In the genomic region with DNA sequence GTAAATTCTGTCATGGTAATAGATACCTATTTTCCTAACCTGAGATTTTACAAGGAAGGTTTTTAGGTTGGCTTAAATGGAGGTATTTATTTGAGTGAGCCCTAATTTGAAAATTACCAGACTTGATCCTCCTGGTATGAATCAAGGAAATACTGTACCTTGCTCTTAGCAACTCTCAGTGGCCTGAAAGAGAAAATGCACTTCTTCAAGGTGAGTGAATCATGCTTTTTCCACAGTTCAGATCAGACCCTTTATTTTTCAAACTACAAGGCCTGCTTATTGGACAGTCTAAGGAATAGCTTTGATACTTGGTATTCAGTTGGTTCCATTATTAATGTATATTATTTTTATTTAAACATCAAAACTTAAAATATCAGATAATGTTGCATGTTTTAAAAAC, we compare ENCODE assay signal across 17 cellular contexts. TPM values are rescaled to one million over a fixed set of nuclear protein-coding genes. Genes with fewer than 3 reads are reported as not detected.
DNase-seq lines count a peak whose midpoint lies in the region; ATAC-seq and TF ChIP-seq lines count a peak whose summit lies in the region.
"Had no signal": no experiment of that assay in that cellular context is flagged by ENCODE, and none has a peak within 500 bp of the region (broad histone marks: within the 10 kb centered on the region; RNA-seq: fewer than 3 reads in every experiment).

No MANE protein-coding gene starts in this region.

- H3K9me3 Mint-ChIP-seq in activated naive CD4-positive, alpha-beta T cell treated with anti-CD3 and anti-CD28 coated beads, Interleukin-2, amount 50 U/mL, for 72 hours = no peaks in the 10 kb centered on the region
- H3K9me3 Mint-ChIP-seq in chondrocyte (ENCODE audit: low read depth) = no peaks in the 10 kb centered on the region
- H3K9me3 Mint-ChIP-seq: CD4-positive, alpha-beta memory T cell; IgD-negative memory B cell had no signal

- no peaks in the 10 kb centered on the region for H3K27me3 ChIP-seq in MM.1S (replicated peaks; ENCODE audit: insufficient read depth, low read length)
- H3K27me3 ChIP-seq in mesendoderm (ENCODE audit: insufficient read depth, low read length, poor library complexity) = no peaks in the 10 kb centered on the region

- H3K4ac ChIP-seq in mesendoderm (ENCODE audit: low read depth, low read length) = no peak overlapping the region

- no peaks in the 10 kb centered on the region for H3K27me3 Mint-ChIP-seq in chondrocyte (ENCODE audit: low read depth)
- H3K27me3 Mint-ChIP-seq: B cell; CD4-positive, alpha-beta memory T cell; IgD-negative memory B cell had no signal

- ATAC-seq in activated naive CD4-positive, alpha-beta T cell treated with anti-CD3 and anti-CD28 coated beads, Interleukin-2, amount 50 U/mL, for 72 hours = peak; percentile 81 to 84
- ATAC-seq: PC-3 had no signal

- H3K4me3 Mint-ChIP-seq in chondrocyte (ENCODE audit: unreplicated experiment) = no peak overlapping the region
- H3K4me3 Mint-ChIP-seq: B cell; CD4-positive, alpha-beta memory T cell; IgD-negative memory B cell had no signal

- no peak for DNase-seq in activated naive CD4-positive, alpha-beta T cell treated with anti-CD3 and anti-CD28 coated beads, Interleukin-2, amount 50 U/mL, for 72 hours (ENCODE audit: low spot score in 2 of 2)
- DNase-seq in activated naive CD4-positive, alpha-beta T cell (lab: John Stamatoyannopoulos, UW) = no peak
- no peak for DNase-seq in MM.1S
- no peak for DNase-seq in chondrocyte (ENCODE audit: low spot score)
- DNase-seq in NCI-H1048 (lab: John Stamatoyannopoulos, UW) = no peak
- no peak for DNase-seq in mesendoderm
- no peak for DNase-seq in DMS53 treated with DMSO at 0.1 percent for 48 hours (lab: John Stamatoyannopoulos, UW; ENCODE audit: unreplicated experiment)
- DNase-seq: CD4-positive, alpha-beta memory T cell; DMS79 treated with DMSO at 0.1 percent for 48 hours; GOT3; NCI-H1092; NCI-H1694; NCI-H345; NCI-H526 treated with DMSO at 0.1 percent for 48 hours; PC-3 had no signal

- peaks cover 73% of the 10 kb centered on the region for H3F3A ChIP-seq in MM.1S (ENCODE audit: insufficient read depth, low read length)

- H4K20me1 ChIP-seq in MM.1S (ENCODE audit: insufficient read depth, low read length) = 0 out of 2 replicates have a peak, but pooled peaks cover 4% of the 10 kb centered on the region

- no peak overlapping the region for H4K5ac ChIP-seq in mesendoderm (ENCODE audit: low read length)

- H3K79me2 ChIP-seq in MM.1S (ENCODE audit: low read length) (peaks cover 100% of the 10 kb centered on the region), mesendoderm (ENCODE audit: control insufficient read depth, insufficient read depth, low read length) (peaks cover 19% of the 10 kb centered on the region)

- no peak overlapping the region for H2BK5ac ChIP-seq in mesendoderm (ENCODE audit: low read length)

- no peaks in the 10 kb centered on the region for H3K9me3 ChIP-seq in MM.1S (replicated peaks; ENCODE audit: insufficient read depth, low read length)

- no peak overlapping the region for H2AFZ ChIP-seq in MM.1S (ENCODE audit: low read length)

- H3K4me1 ChIP-seq in MM.1S (ENCODE audit: low read length) (peaks cover 95% of the 10 kb centered on the region), mesendoderm (ENCODE audit: control insufficient read depth, low read depth, low read length) (no peaks in the 10 kb centered on the region)

- no peaks in the 10 kb centered on the region for H3K9me2 ChIP-seq in MM.1S (replicated peaks; ENCODE audit: insufficient read depth, low read length)

- H3K18ac ChIP-seq in mesendoderm (ENCODE audit: low read length) = no peak overlapping the region

- H3K36me3 ChIP-seq in MM.1S (replicated peaks; ENCODE audit: insufficient read depth, low read length) = peaks cover 23% of the 10 kb centered on the region
- no peaks in the 10 kb centered on the region for H3K36me3 ChIP-seq in mesendoderm (ENCODE audit: control insufficient read depth, insufficient read depth, low read length)

- H3K9ac ChIP-seq in MM.1S (ENCODE audit: low read length) (peak overlapping the region; percentile 61; the same call in 1 of the 2 replicates), mesendoderm (ENCODE audit: low read length) (no peak overlapping the region)

- H3K4me3 ChIP-seq in MM.1S (ENCODE audit: low read length) = peak overlapping the region; percentile 41
- no peak overlapping the region for H3K4me3 ChIP-seq in mesendoderm (ENCODE audit: low read length)

- H3K27ac ChIP-seq in MM.1S (ENCODE audit: low read length) (peak overlapping the region; percentile 99; the same call in 1 of the 2 replicates), mesendoderm (ENCODE audit: low read depth, low read length) (no peak overlapping the region)

- peaks cover 7% of the 10 kb centered on the region for H3K79me1 ChIP-seq in mesendoderm (ENCODE audit: low read length)

- H3K56ac ChIP-seq in mesendoderm (ENCODE audit: low read length) = no peak overlapping the region

- no peak overlapping the region for H2BK15ac ChIP-seq in mesendoderm (replicated peaks; ENCODE audit: low read depth)

- no peak for TF ChIP-seq CTCF in MM.1S (IDR thresholded peaks at IDR 0.05; ENCODE audit: low read length)
- no peak for TF ChIP-seq CTCF in chondrocyte (IDR thresholded peaks at IDR 0.05)

- H3K4me1 Mint-ChIP-seq in chondrocyte (ENCODE audit: low read depth) = peaks cover 62% of the 10 kb centered on the region

- H3K4me2 ChIP-seq in MM.1S (ENCODE audit: low read depth, low read length) (peak overlapping the region; percentile 76), mesendoderm (ENCODE audit: low read length) (no peak overlapping the region)

- no peak overlapping the region for H2BK120ac ChIP-seq in mesendoderm (ENCODE audit: low read depth, low read length)

- H3K27ac Mint-ChIP-seq in activated naive CD4-positive, alpha-beta T cell treated with anti-CD3 and anti-CD28 coated beads, Interleukin-2, amount 50 U/mL, for 72 hours = no peak overlapping the region
- peak overlapping the region; percentile 53 for H3K27ac Mint-ChIP-seq in chondrocyte (ENCODE audit: unreplicated experiment)
- H3K27ac Mint-ChIP-seq: B cell, IgD-negative memory B cell had no signal

- H2AK5ac ChIP-seq in mesendoderm (ENCODE audit: low read length) = no peak overlapping the region

- H4K8ac ChIP-seq in mesendoderm (ENCODE audit: low read depth, low read length) = no peak overlapping the region

- H3K36me3 Mint-ChIP-seq in activated naive CD4-positive, alpha-beta T cell treated with anti-CD3 and anti-CD28 coated beads, Interleukin-2, amount 50 U/mL, for 72 hours = peaks cover 0 to 14% of the 10 kb centered on the region in 2 donors
- peaks cover 43% of the 10 kb centered on the region for H3K36me3 Mint-ChIP-seq in chondrocyte (ENCODE audit: low read depth)

- no peak overlapping the region for H3K23ac ChIP-seq in mesendoderm (ENCODE audit: low read length)

RNA-seq across cellular contexts. Expression of a gene that starts 15.4 kb away (rescaled TPM):
- 10 to 100 TPM; 40.3 to 43.7 TPM for total RNA-seq in activated naive CD4-positive, alpha-beta T cell treated with anti-CD3 and anti-CD28 coated beads, Interleukin-2, amount 50 U/mL, for 72 hours
- 46.0 to 52.7 TPM (median 49.1 TPM) in 3 replicates for total RNA-seq in chondrocyte
- 27.9 TPM for polyA plus RNA-seq in mesendoderm (2013, experiment 1 of 2)
- 27.5 TPM for polyA plus RNA-seq in mesendoderm (2013, experiment 2 of 2)
